In the genomic region with DNA sequence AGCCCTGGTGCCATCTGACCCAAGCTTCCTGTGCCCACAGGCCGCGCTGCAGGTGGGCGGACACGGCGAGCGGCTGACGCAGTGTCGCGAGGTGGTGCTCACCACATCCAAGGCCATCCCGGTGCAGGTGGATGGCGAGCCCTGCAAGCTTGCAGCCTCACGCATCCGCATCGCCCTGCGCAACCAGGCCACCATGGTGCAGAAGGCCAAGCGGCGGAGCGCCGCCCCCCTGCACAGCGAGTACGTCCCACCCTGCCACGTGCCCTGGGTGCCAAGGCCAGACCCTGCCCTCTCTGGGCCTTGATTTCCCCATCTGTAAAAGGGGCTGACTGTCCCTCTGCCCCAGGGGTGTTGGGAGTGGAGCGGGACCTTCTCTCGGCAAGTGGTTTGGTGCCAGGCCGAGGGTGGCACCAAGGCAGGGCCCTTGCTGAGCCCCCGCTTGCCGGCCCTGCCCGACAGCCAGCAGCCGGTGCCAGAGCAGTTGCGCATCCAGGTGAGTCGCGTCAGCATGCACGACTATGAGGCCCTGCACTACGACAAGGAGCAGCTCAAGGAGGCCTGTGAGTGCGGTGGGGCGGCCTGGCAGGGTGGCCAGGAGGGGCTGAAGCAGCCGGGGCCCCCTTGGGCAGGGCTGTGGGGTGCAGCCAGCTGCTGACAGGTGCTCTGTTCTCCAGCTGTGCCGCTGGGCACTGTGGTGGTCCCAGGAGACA, we compare ENCODE assay signal across 16 cellular contexts. TPM values are rescaled to one million over a fixed set of nuclear protein-coding genes. Genes with fewer than 3 reads are reported as not detected.
DNase-seq lines count a peak whose midpoint lies in the region; ATAC-seq, FAIRE-seq and TF ChIP-seq lines count a peak whose summit lies in the region.
"Had no signal": no experiment of that assay in that cellular context is flagged by ENCODE, and none has a peak within 500 bp of the region (broad histone marks: within the 10 kb centered on the region; RNA-seq: fewer than 3 reads in every experiment).

No MANE protein-coding gene starts in this region.

- TF ChIP-seq CTCF in kidney (IDR thresholded peaks at IDR 0.05; ENCODE audit: borderline replicate concordance, extremely low read depth, insufficient read depth) (no peak), progenitor cell of endocrine pancreas (IDR thresholded peaks at IDR 0.05; ENCODE audit: unreplicated experiment) (no peak), mucosa of descending colon (IDR thresholded peaks at IDR 0.05) (no peak), SK-N-SH (IDR thresholded peaks at IDR 0.05) (no peak)

- H3K4me2 ChIP-seq in SK-N-SH: no peak overlapping the region

- no peaks in the 10 kb centered on the region for H3K27me3 ChIP-seq in SK-N-SH (ENCODE audit: insufficient read depth)
- H3K27me3 ChIP-seq: BE2C had no signal

- no peaks in the 10 kb centered on the region for H3K27me3 Mint-ChIP-seq in progenitor cell of endocrine pancreas
- H3K27me3 Mint-ChIP-seq: CD4-positive, alpha-beta T cell had no signal

- no peak overlapping the region for H2AFZ ChIP-seq in SK-N-SH (ENCODE audit: low read depth)
- H2AFZ ChIP-seq: GM23248 had no signal

- 96% methylated on average over 18 of the region's 38 CpGs for WGBS in SK-N-SH (ENCODE audit: low lambda C conversion rate)

- no peaks in the 10 kb centered on the region for H3K9me3 Mint-ChIP-seq in progenitor cell of endocrine pancreas (ENCODE audit: low read depth)
- H3K9me3 Mint-ChIP-seq: CD4-positive, alpha-beta T cell had no signal

- peak overlapping the region; percentile 90 for H3K27ac Mint-ChIP-seq in progenitor cell of endocrine pancreas
- H3K27ac Mint-ChIP-seq: CD4-positive, alpha-beta T cell had no signal

- no peaks in the 10 kb centered on the region for H3K9me2 ChIP-seq in SK-N-SH

- no peak for ATAC-seq in mucosa of descending colon
- no peak for ATAC-seq in GM21717 (IDR thresholded peaks at IDR 0.05; ENCODE audit: unreplicated experiment)

- no peaks in the 10 kb centered on the region for H4K20me1 ChIP-seq in SK-N-SH (ENCODE audit: insufficient read depth)

- H3K9me3 ChIP-seq in kidney (ENCODE audit: control insufficient read depth in 1 of 2, low read length in 2 of 2): no peaks in the 10 kb centered on the region
- no peaks in the 10 kb centered on the region for H3K9me3 ChIP-seq in mucosa of descending colon
- no peaks in the 10 kb centered on the region for H3K9me3 ChIP-seq in SK-N-SH
- H3K9me3 ChIP-seq: BE2C, HAP-1 had no signal

- H3K36me3 ChIP-seq in kidney (ENCODE audit: control insufficient read depth in 1 of 2, insufficient read depth in 2 of 2, low read length in 2 of 2): peaks cover 9 to 14% of the 10 kb centered on the region in 2 donors
- H3K36me3 ChIP-seq in mucosa of descending colon (ENCODE audit: low read depth): no peaks in the 10 kb centered on the region
- peaks cover 0 to 20% of the 10 kb centered on the region in 2 experiments for H3K36me3 ChIP-seq in SK-N-SH (replicated peaks in 1 of 2; ENCODE audit: control insufficient read depth in 1 of 2, insufficient read depth in 2 of 2, low read length in 1 of 2)
- H3K36me3 ChIP-seq: BE2C had no signal

- H3K4me1 ChIP-seq in kidney (ENCODE audit: control insufficient read depth in 1 of 2, insufficient read depth in 1 of 2, low read depth in 1 of 2, low read length in 2 of 2): no peaks in the 10 kb centered on the region
- H3K4me1 ChIP-seq in mucosa of descending colon (ENCODE audit: low read depth): no peaks in the 10 kb centered on the region
- peaks cover 2 to 11% of the 10 kb centered on the region in 2 experiments; a peak in 1 of 4 replicates for H3K4me1 ChIP-seq in SK-N-SH (ENCODE audit: control insufficient read depth in 1 of 2, insufficient read depth in 2 of 2, low read depth in 1 of 2, low read length in 1 of 2)
- H3K4me1 ChIP-seq: BE2C had no signal

- H3K36me3 Mint-ChIP-seq in progenitor cell of endocrine pancreas (ENCODE audit: insufficient read depth): peaks cover 8% of the 10 kb centered on the region

- H3F3A ChIP-seq in SK-N-SH (replicated peaks; ENCODE audit: insufficient read depth): peaks cover 3% of the 10 kb centered on the region

- H3K4me3 ChIP-seq in kidney (ENCODE audit: low read length in 2 of 2): no peak overlapping the region
- H3K4me3 ChIP-seq in mucosa of descending colon: no peak overlapping the region
- no peak overlapping the region for H3K4me3 ChIP-seq in SK-N-SH (ENCODE audit: low read depth in 2 of 2, low read length in 1 of 2)
- H3K4me3 ChIP-seq: GM23248, HAP-1 had no signal

- intact Hi-C loops in kidney (cut with DNase I): no loop called here
- intact Hi-C loops in mucosa of descending colon (cut with DNase I, micrococcal nuclease): no loop called here

- TF ChIP-seq RAD21 in SK-N-SH (IDR thresholded peaks at IDR 0.05; ENCODE audit: low read length): no peak

- H3K79me2 ChIP-seq in SK-N-SH (ENCODE audit: insufficient read depth): no peaks in the 10 kb centered on the region

- DNase-seq in kidney (peak; percentile 75), progenitor cell of endocrine pancreas (ENCODE audit: low spot score, unreplicated experiment) (no peak), mucosa of descending colon (no peak), SK-N-SH (no peak)
- DNase-seq: ACHN; BE2C; CD4-positive, alpha-beta T cell; DMS79 treated with DMSO at 0.1 percent for 48 hours; GF-D8; GM23248 had no signal

- POLR2A ChIA-PET in SK-N-SH (lab: Yijun Ruan, JAX): no interaction called here

- CTCF ChIA-PET in SK-N-SH (lab: Yijun Ruan, JAX): interaction anchor here (1.0 to 1.8 kb wide), 4 partner anchors 13 to 154 kb away, joined by 3 to 5 read pairs (median 4); no protein-coding TSS in a partner anchor

- H3K4me1 Mint-ChIP-seq in progenitor cell of endocrine pancreas (ENCODE audit: low read depth): peaks cover 4% of the 10 kb centered on the region

- H3K9ac ChIP-seq in kidney (ENCODE audit: low read length in 2 of 2) (no peak overlapping the region), SK-N-SH (no peak overlapping the region)
- H3K9ac ChIP-seq: GM23248 had no signal

- no peak for FAIRE-seq in kidney (lab: Jason Lieb, UNC)
- FAIRE-seq: A204.1, GM19239 had no signal

- peak overlapping the region; percentile 30 for H3K27ac ChIP-seq in angular gyrus (ENCODE audit: low read depth, low read length)
- H3K27ac ChIP-seq in kidney (ENCODE audit: low read depth in 2 of 2, low read length in 2 of 2): no peak overlapping the region
- no peak overlapping the region for H3K27ac ChIP-seq in SK-N-SH (ENCODE audit: low read depth in 2 of 2, low read length in 1 of 2)
- H3K27ac ChIP-seq: C4-2B, GM23248 had no signal

- TF ChIP-seq EP300 in SK-N-SH (IDR thresholded peaks at IDR 0.05; ENCODE audit: borderline replicate concordance in 1 of 2, low read depth in 1 of 2, low read length in 1 of 2): no peak

- no peak overlapping the region for H3K4me3 Mint-ChIP-seq in progenitor cell of endocrine pancreas (ENCODE audit: low read depth)
- H3K4me3 Mint-ChIP-seq: CD4-positive, alpha-beta T cell had no signal

TF ChIP-seq in SK-N-SH, 30 proteins besides CTCF, POLR2A, EP300 and RAD21 (continues in another document):
- TF ChIP-seq FOSL2 (IDR thresholded peaks at IDR 0.05; ENCODE audit: borderline replicate concordance, low read depth) (no peak), TEAD4 (IDR thresholded peaks at IDR 0.05; ENCODE audit: borderline replicate concordance, insufficient read depth) (no peak), ELF1 (IDR thresholded peaks at IDR 0.05) (no peak), FOXM1 (IDR thresholded peaks at IDR 0.05; ENCODE audit: low read depth) (no peak), MEF2A (IDR thresholded peaks at IDR 0.05; ENCODE audit: borderline replicate concordance, low read depth) (no peak), SIN3A (IDR thresholded peaks at IDR 0.05; ENCODE audit: borderline replicate concordance, low read depth, low read length) (no peak), NRF1 (IDR thresholded peaks at IDR 0.05; ENCODE audit: low read depth, low read length) (no peak), NFIC (IDR thresholded peaks at IDR 0.05; ENCODE audit: borderline replicate concordance) (no peak)
- TF ChIP-seq, protein P1, sequence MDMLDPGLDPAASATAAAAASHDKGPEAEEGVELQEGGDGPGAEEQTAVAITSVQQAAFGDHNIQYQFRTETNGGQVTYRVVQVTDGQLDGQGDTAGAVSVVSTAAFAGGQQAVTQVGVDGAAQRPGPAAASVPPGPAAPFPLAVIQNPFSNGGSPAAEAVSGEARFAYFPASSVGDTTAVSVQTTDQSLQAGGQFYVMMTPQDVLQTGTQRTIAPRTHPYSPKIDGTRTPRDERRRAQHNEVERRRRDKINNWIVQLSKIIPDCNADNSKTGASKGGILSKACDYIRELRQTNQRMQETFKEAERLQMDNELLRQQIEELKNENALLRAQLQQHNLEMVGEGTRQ (IDR thresholded peaks at IDR 0.05; ENCODE audit: borderline replicate concordance, low read depth, low read length): no peak

RNA-seq across cellular contexts. Expression of a gene that starts 5.9 kb away (rescaled TPM):
- total RNA-seq in kidney: 38.3 TPM
- polyA plus RNA-seq in kidney (ENCODE audit: insufficient read depth, low read depth, low replicate concordance): 26.3 TPM
- total RNA-seq in progenitor cell of endocrine pancreas: 1,921 and 2,040 TPM in 2 replicates
- total RNA-seq in mucosa of descending colon: 100 to 1,000 TPM; 103 to 672 (median 193) TPM
- polyA plus RNA-seq in SK-N-SH (2012; rRNA removed): 1,545 and 2,395 TPM in 2 replicates
- polyA plus RNA-seq in SK-N-SH (2012; cell fraction: cytosol; rRNA removed): 1,392 and 2,174 TPM in 2 replicates
- 538 and 1,110 TPM in 2 replicates for polyA plus RNA-seq in SK-N-SH (2012; cell fraction: nucleus; rRNA removed)

RNA-seq across cellular contexts. Expression of a gene that starts 16.0 kb away (rescaled TPM):
- total RNA-seq in kidney: 0.16 TPM
- not detected for polyA plus RNA-seq in kidney (ENCODE audit: insufficient read depth, low read depth, low replicate concordance)
- 0.51 and 0.81 TPM in 2 replicates for total RNA-seq in progenitor cell of endocrine pancreas
- total RNA-seq in mucosa of descending colon: 1 to 10 TPM in 2 of 3 donors, under 1 TPM in 1; 0.32 to 6.0 (median 3.1) TPM
- polyA plus RNA-seq in SK-N-SH (2012; rRNA removed): 0.13 and 0.26 TPM in 2 replicates
- 0.08 and 0.18 TPM in 2 replicates for polyA plus RNA-seq in SK-N-SH (2012; cell fraction: cytosol; rRNA removed)
- polyA plus RNA-seq in SK-N-SH (2012; cell fraction: nucleus; rRNA removed): 0.36 and 0.39 TPM in 2 replicates
- total RNA-seq: GM23248 had no signal
- polyA plus RNA-seq: GM23248 had no signal

RNA-seq across cellular contexts. Expression of a gene that starts 28.3 kb away (rescaled TPM):
- total RNA-seq in kidney: 50.6 TPM
- polyA plus RNA-seq in kidney (ENCODE audit: insufficient read depth, low read depth, low replicate concordance): 48.5 TPM
- total RNA-seq in progenitor cell of endocrine pancreas: 55.1 and 58.3 TPM in 2 replicates
- 10 to 100 TPM; 41.2 to 49.6 (median 47.2) TPM for total RNA-seq in mucosa of descending colon
- 23.9 and 33.2 TPM in 2 replicates for polyA plus RNA-seq in SK-N-SH (2012; rRNA removed)
- polyA plus RNA-seq in SK-N-SH (2012; cell fraction: cytosol; rRNA removed): 9.1 and 17.5 TPM in 2 replicates
- polyA plus RNA-seq in SK-N-SH (2012; cell fraction: nucleus; rRNA removed): 80.1 and 95.5 TPM in 2 replicates
